ENCODE assay signal across 8 cellular contexts in genomic region chr5:163408311-163408923, GRCh38. TPM values are rescaled to one million over a fixed set of nuclear protein-coding genes. Genes with fewer than 3 reads are reported as not detected.
DNase-seq lines count a peak whose midpoint lies in the region; ATAC-seq and TF ChIP-seq lines count a peak whose summit lies in the region.

No MANE protein-coding gene starts in this region.

- H3K27me3 Mint-ChIP-seq in activated CD8-positive, alpha-beta memory T cell treated with anti-CD3 and anti-CD28 coated beads, Interleukin-2, amount 10 ng/mL, durations not matched to agents 7 days and 5 days = peaks cover 2% of the 10 kb centered on the region
- peaks cover 1 to 27% of the 10 kb centered on the region in 2 donors for H3K27me3 Mint-ChIP-seq in natural killer cell (ENCODE audit: low read depth in 2 of 2)

- peak overlapping the region in 9 of 11 experiments; percentile 0 to 70 (median 38); a peak in 11 of 22 replicates for H3K4me2 ChIP-seq in BLaER1 treated with 17β-estradiol and CSF1 and Interleukin-3, amounts not matched to agents 10 nM and 100 nM

- H3K9me3 ChIP-seq in BLaER1 treated with 17β-estradiol and CSF1 and Interleukin-3, amounts not matched to agents 10 nM and 100 nM (replicated peaks in 1 of 11) = no peaks in the 10 kb centered on the region

- H3K4me3 ChIP-seq in BLaER1 treated with 17β-estradiol and CSF1 and Interleukin-3, amounts not matched to agents 10 nM and 100 nM = no peak overlapping the region
- H3K4me3 ChIP-seq in epithelial cell of proximal tubule (ENCODE audit: low read depth, low read length) = peak overlapping the region; percentile 19

- no peaks in the 10 kb centered on the region for H3K36me3 ChIP-seq in BLaER1 treated with 17β-estradiol and CSF1 and Interleukin-3, amounts not matched to agents 10 nM and 100 nM

- no peaks in the 10 kb centered on the region for H4K20me1 ChIP-seq in BLaER1 treated with 17β-estradiol and CSF1 and Interleukin-3, amounts not matched to agents 10 nM and 100 nM

- no peaks in the 10 kb centered on the region for H3K36me3 Mint-ChIP-seq in activated CD8-positive, alpha-beta memory T cell treated with anti-CD3 and anti-CD28 coated beads, Interleukin-2, amount 10 ng/mL, durations not matched to agents 7 days and 5 days
- no peaks in the 10 kb centered on the region for H3K36me3 Mint-ChIP-seq in natural killer cell

- no peaks in the 10 kb centered on the region for H3K9me3 Mint-ChIP-seq in activated CD8-positive, alpha-beta memory T cell treated with anti-CD3 and anti-CD28 coated beads, Interleukin-2, amount 10 ng/mL, durations not matched to agents 7 days and 5 days (ENCODE audit: low read depth)
- H3K9me3 Mint-ChIP-seq in natural killer cell = no peaks in the 10 kb centered on the region

- peak overlapping the region in 2 of 11 experiments; percentile 9 to 34; a peak in 1 of 22 replicates for H3K9ac ChIP-seq in BLaER1 treated with 17β-estradiol and CSF1 and Interleukin-3, amounts not matched to agents 10 nM and 100 nM

- DNase-seq in NCI-H526 treated with DMSO at 0.1 percent for 48 hours (lab: John Stamatoyannopoulos, UW) (peak; percentile 5), epithelial cell of proximal tubule (ENCODE audit: low read depth) (peak; percentile 20), natural killer cell (peak; percentile 37)
- DNase-seq in activated CD8-positive, alpha-beta memory T cell treated with anti-CD3 and anti-CD28 coated beads, Interleukin-2, amount 10 ng/mL, durations not matched to agents 7 days and 5 days = peak; percentile 68
- peak; percentile 13 for DNase-seq in stimulated activated naive CD4-positive, alpha-beta T cell treated with Interleukin-2 at 50 U/mL for 16 hours (lab: John Stamatoyannopoulos, UW)

- CTCF ChIA-PET in activated CD8-positive, alpha-beta memory T cell treated with anti-CD3 and anti-CD28 coated beads, Interleukin-2, amount 10 ng/mL, durations not matched to agents 7 days and 5 days (lab: Charles Lee) = interaction anchor here (0.6 to 4.0 kb wide), 21 partner anchors 9 to 1865 kb away, joined by 3 to 21 read pairs (median 3); partner anchors contain the start of genes CCNG1 and HMMR

- TF ChIP-seq CTCF in epithelial cell of proximal tubule (conservative IDR thresholded peaks at IDR 0.05; ENCODE audit: low read depth, low read length) (peak; percentile 98), natural killer cell (IDR thresholded peaks at IDR 0.05) (peak; percentile 93)

- H3K27ac ChIP-seq in BLaER1 treated with 17β-estradiol and CSF1 and Interleukin-3, amounts not matched to agents 10 nM and 100 nM = no peak overlapping the region

- no peak overlapping the region for H3K27ac Mint-ChIP-seq in activated CD8-positive, alpha-beta memory T cell treated with anti-CD3 and anti-CD28 coated beads, Interleukin-2, amount 10 ng/mL, durations not matched to agents 7 days and 5 days
- H3K27ac Mint-ChIP-seq in natural killer cell = no peak overlapping the region

- peak; percentile 62 for ATAC-seq in GM19025 (IDR thresholded peaks at IDR 0.05; ENCODE audit: low read depth, unreplicated experiment)
- peak; percentile 68 for ATAC-seq in HG03175 (IDR thresholded peaks at IDR 0.05; ENCODE audit: unreplicated experiment)
- ATAC-seq in activated CD8-positive, alpha-beta memory T cell treated with anti-CD3 and anti-CD28 coated beads, Interleukin-2, amount 10 ng/mL, durations not matched to agents 7 days and 5 days = peak; percentile 85
- ATAC-seq in natural killer cell = peak; percentile 84 to 96 (median 94)

- H3K4me1 Mint-ChIP-seq in activated CD8-positive, alpha-beta memory T cell treated with anti-CD3 and anti-CD28 coated beads, Interleukin-2, amount 10 ng/mL, durations not matched to agents 7 days and 5 days = peaks cover 12% of the 10 kb centered on the region
- peaks cover 7 to 10% of the 10 kb centered on the region in 2 donors for H3K4me1 Mint-ChIP-seq in natural killer cell

- H3K4me3 Mint-ChIP-seq in activated CD8-positive, alpha-beta memory T cell treated with anti-CD3 and anti-CD28 coated beads, Interleukin-2, amount 10 ng/mL, durations not matched to agents 7 days and 5 days = no peak overlapping the region
- H3K4me3 Mint-ChIP-seq in natural killer cell = no peak overlapping the region

- no peaks in the 10 kb centered on the region for H3K27me3 ChIP-seq in BLaER1 treated with 17β-estradiol and CSF1 and Interleukin-3, amounts not matched to agents 10 nM and 100 nM

- peaks cover 6 to 30% (median 17%) of the 10 kb centered on the region in 10 experiments; a peak in 19 of 20 replicates for H3K4me1 ChIP-seq in BLaER1 treated with 17β-estradiol and CSF1 and Interleukin-3, amounts not matched to agents 10 nM and 100 nM

- intact Hi-C loops in natural killer cell (cut with micrococcal nuclease) = no loop called here

RNA-seq across cellular contexts. Expression of gene CCNG1, which starts 29.0 kb away (rescaled TPM):
- 100 to 1,000 TPM; 122 to 144 TPM for total RNA-seq in activated CD8-positive, alpha-beta memory T cell treated with anti-CD3 and anti-CD28 coated beads, Interleukin-2, amount 10 ng/mL, durations not matched to agents 7 days and 5 days
- 139 and 191 TPM in 2 replicates for total RNA-seq in epithelial cell of proximal tubule
- 100 to 1,000 TPM in 1 of 3 donors, 10 to 100 TPM in 2; 71.7 to 100 (median 78.7) TPM for total RNA-seq in natural killer cell

RNA-seq across cellular contexts. Expression of gene NUDCD2, which starts 51.5 kb away (rescaled TPM):
- 10 to 100 TPM; 42.7 to 43.9 TPM for total RNA-seq in activated CD8-positive, alpha-beta memory T cell treated with anti-CD3 and anti-CD28 coated beads, Interleukin-2, amount 10 ng/mL, durations not matched to agents 7 days and 5 days
- total RNA-seq in epithelial cell of proximal tubule (4.6 and 11.1 TPM in 2 replicates), natural killer cell (10 to 100 TPM; 13.2 to 24.7 (median 21.7) TPM)

RNA-seq across cellular contexts. Expression of gene HMMR, which starts 52.0 kb away (rescaled TPM):
- 10 to 100 TPM; 82.2 to 87.7 TPM for total RNA-seq in activated CD8-positive, alpha-beta memory T cell treated with anti-CD3 and anti-CD28 coated beads, Interleukin-2, amount 10 ng/mL, durations not matched to agents 7 days and 5 days
- total RNA-seq in epithelial cell of proximal tubule = 19.5 and 54.4 TPM in 2 replicates
- total RNA-seq in natural killer cell = under 1 TPM; 0.42 to 0.70 (median 0.63) TPM

Comparison
In these comparisons a context has a peak if more than half of its experiments do, and no peak if none do; other contexts are left out.
1. DNase-seq: peak in every context shown above with its lines; median percentile 68 in activated CD8-positive, alpha-beta memory T cell treated with anti-CD3 and anti-CD28 coated beads, Interleukin-2, amount 10 ng/mL, durations not matched to agents 7 days and 5 days; 37 in natural killer cell; 20 in epithelial cell of proximal tubule; 13 in stimulated activated naive CD4-positive, alpha-beta T cell treated with Interleukin-2 at 50 U/mL for 16 hours; 5 in NCI-H526 treated with DMSO at 0.1 percent for 48 hours.
2. RNA of gene HMMR, which starts 52.0 kb away (total RNA-seq): 82.2 to 87.7 TPM in activated CD8-positive, alpha-beta memory T cell treated with anti-CD3 and anti-CD28 coated beads, Interleukin-2, amount 10 ng/mL, durations not matched to agents 7 days and 5 days and 19.5 to 54.4 TPM in epithelial cell of proximal tubule; 0.42 to 0.70 TPM in natural killer cell; every median in the first group is over 10 times any median in the second.
3. Peak in every context shown above with its lines, with median percentiles within 50 percentile points of each other: ATAC-seq.